11 cellular contexts compared by ENCODE assay signal in the genomic region with DNA sequence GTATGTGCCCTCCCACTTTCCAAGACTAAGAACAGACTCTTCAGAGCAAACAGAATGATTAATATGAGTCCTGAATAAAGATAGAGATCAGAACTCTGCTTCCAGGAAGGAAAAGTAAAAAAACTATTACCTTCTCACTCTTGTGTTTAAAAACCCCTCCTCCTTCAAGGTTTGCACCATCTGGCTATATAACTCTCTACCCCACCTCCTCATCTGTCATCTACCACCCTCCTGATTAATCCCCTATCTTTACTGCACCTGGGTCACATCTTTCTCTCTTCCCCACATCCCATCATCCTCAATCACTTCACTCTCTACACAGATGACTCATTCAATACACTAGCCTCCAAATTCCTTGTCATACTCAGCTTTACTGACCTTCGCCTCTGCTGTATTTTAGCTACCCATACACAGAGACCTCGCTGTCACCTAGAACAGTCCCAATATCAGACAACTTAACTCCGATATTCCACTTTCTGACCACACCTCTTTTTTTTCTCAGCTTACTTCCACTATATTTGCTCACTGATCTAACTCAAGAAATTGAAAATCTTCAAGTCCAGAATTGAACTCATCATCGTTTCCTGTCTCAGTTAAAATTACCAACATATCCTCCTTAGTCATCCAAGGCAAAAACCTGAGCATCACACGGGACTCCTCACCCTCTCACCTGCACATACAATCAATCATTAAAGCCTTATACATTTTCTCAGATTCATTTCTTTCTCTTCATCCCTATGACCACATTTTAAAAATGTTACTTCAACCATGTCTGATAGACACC. TPM values are rescaled to one million over a fixed set of nuclear protein-coding genes. Genes with fewer than 3 reads are reported as not detected.
DNase-seq lines count a peak whose midpoint lies in the region; ATAC-seq, FAIRE-seq and TF ChIP-seq lines count a peak whose summit lies in the region.
"Had no signal": no experiment of that assay in that cellular context is flagged by ENCODE, and none has a peak within 500 bp of the region (broad histone marks: within the 10 kb centered on the region; RNA-seq: fewer than 3 reads in every experiment).

No MANE protein-coding gene starts in this region.

- CTCF ChIA-PET in Panc1 (lab: Charles Lee), result no interaction called here

- H3K9me3 ChIP-seq in BLaER1 (no peaks in the 10 kb centered on the region), Panc1 (ENCODE audit: control insufficient read depth, insufficient read depth, low read depth, low read length) (no peaks in the 10 kb centered on the region)

- TF ChIP-seq POLR2A in GM12891 (IDR thresholded peaks at IDR 0.05; ENCODE audit: low read depth, low read length), result no peak

- no peak for DNase-seq in GM12891 (ENCODE audit: insufficient read length, low spot score)
- DNase-seq in Panc1 (ENCODE audit: low read depth, low spot score), result peak; percentile 56
- peak; percentile 41 for DNase-seq in epithelial cell of esophagus (ENCODE audit: low read depth)
- no peak for DNase-seq in dorsolateral prefrontal cortex
- no peak for DNase-seq in germinal center (ENCODE audit: low spot score)
- no peak for DNase-seq in NCI-H146 (lab: John Stamatoyannopoulos, UW)
- DNase-seq: activated T-cell treated with anti-CD3 and anti-CD28 coated beads, Interleukin-2, amount 50 U/mL, for 4 hours; CD8-positive, alpha-beta T cell; NCI-H1092 treated with DMSO at 0.1 percent for 48 hours had no signal

- H3K9ac ChIP-seq in BLaER1, result no peak overlapping the region

- H3K27me3 ChIP-seq in BLaER1, result no peaks in the 10 kb centered on the region
- H3K27me3 ChIP-seq in Panc1 (ENCODE audit: control insufficient read depth, insufficient read depth, low read length), result no peaks in the 10 kb centered on the region
- H3K27me3 ChIP-seq in dorsolateral prefrontal cortex, result no peaks in the 10 kb centered on the region

- H3K4me1 ChIP-seq in BLaER1, result peaks cover 54% of the 10 kb centered on the region
- H3K4me1 ChIP-seq in Panc1 (ENCODE audit: control insufficient read depth, insufficient read depth, low read length), result peaks cover 36% of the 10 kb centered on the region

- no peak for TF ChIP-seq CTCF in Panc1 (IDR thresholded peaks at IDR 0.05)
- TF ChIP-seq CTCF in epithelial cell of esophagus (IDR thresholded peaks at IDR 0.05; ENCODE audit: insufficient read depth, low read depth, low read length, missing control alignments), result no peak
- TF ChIP-seq CTCF in dorsolateral prefrontal cortex (IDR thresholded peaks at IDR 0.05 in 54 of 56, conservative IDR thresholded peaks at IDR 0.05 in 2 of 56; ENCODE audit: low read depth in 1 of 56, partially characterized antibody in 56 of 56), result no peak

- no peak for ATAC-seq in Panc1
- ATAC-seq in HG03135 (IDR thresholded peaks at IDR 0.05; ENCODE audit: unreplicated experiment), result no peak
- ATAC-seq: CD8-positive, alpha-beta T cell had no signal

- BruUV-seq in Panc1 (replicated peaks; lab: Mats Ljungman, UMichigan), result no TSS peak

- intact Hi-C loops in Panc1 (cut with micrococcal nuclease; ENCODE audit: unreplicated experiment) (no loop called here), dorsolateral prefrontal cortex (cut with DNase I) (no loop called here)

- POLR2A ChIA-PET in Panc1 (lab: Charles Lee), result no interaction called here

- peaks cover 67% of the 10 kb centered on the region for H4K20me1 ChIP-seq in BLaER1

- H3K4me3 ChIP-seq in BLaER1 (no peak overlapping the region), Panc1 (ENCODE audit: low read depth in 2 of 2, low read length in 2 of 2) (no peak overlapping the region), epithelial cell of esophagus (ENCODE audit: low read length) (no peak overlapping the region), dorsolateral prefrontal cortex (no peak overlapping the region)

- H3K27ac ChIP-seq in BLaER1 (peak overlapping the region; percentile 98; the same call in 1 of the 2 replicates), Panc1 (ENCODE audit: low read length) (peak overlapping the region; percentile 14), dorsolateral prefrontal cortex (no peak overlapping the region)

- in situ Hi-C loops in Panc1 (cut with HindIII; ENCODE audit: low pct_unique_long_range_greater_than_20kb, low sequenced_read_pairs), result no loop called here

- peak overlapping the region; percentile 80 for H3K4me2 ChIP-seq in BLaER1

- H3K36me3 ChIP-seq in BLaER1 (peaks cover 30% of the 10 kb centered on the region), Panc1 (ENCODE audit: control insufficient read depth, insufficient read depth, low read length) (no peaks in the 10 kb centered on the region)

- FAIRE-seq in GM12891 (lab: Jason Lieb, UNC), result peak; percentile 31

TF ChIP-seq in GM12891, 5 proteins besides CTCF, POLR2A, EP300 and RAD21:
- TF ChIP-seq POU2F2 (IDR thresholded peaks at IDR 0.05; ENCODE audit: low read depth, low read length), result no peak
- no peak for TF ChIP-seq SPI1 (IDR thresholded peaks at IDR 0.05; ENCODE audit: low read depth, low read length)
- TF ChIP-seq TAF1 (IDR thresholded peaks at IDR 0.05; ENCODE audit: low read depth, low read length), result no peak
- no peak for TF ChIP-seq POLR2AphosphoS5 (IDR thresholded peaks at IDR 0.05; ENCODE audit: low read depth, low read length)
- no peak for TF ChIP-seq PAX5 (IDR thresholded peaks at IDR 0.05; ENCODE audit: insufficient read depth, low read length, severe bottlenecking)

RNA-seq across cellular contexts. Expression of gene SCMH1, which starts 3.6 kb away (rescaled TPM):
- 14.3 TPM for polyA plus RNA-seq in GM12891 (2012; ENCODE audit: low read depth, missing spikeins)
- total RNA-seq in Panc1 (2021; ENCODE audit: unreplicated experiment), result 42.7 TPM
- polyA plus RNA-seq in Panc1 (2012; ENCODE audit: insufficient read length), result 42.2 TPM
- total RNA-seq in dorsolateral prefrontal cortex, result 10 to 100 TPM; 20.0 to 48.3 (median 33.2) TPM

Comparison
In these comparisons a context has a peak if more than half of its experiments do, and no peak if none do; other contexts are left out.
1. H3K27ac ChIP-seq: peak in BLaER1 (single experiment) and Panc1 (single experiment); none in dorsolateral prefrontal cortex (0 of 59).
2. DNase-seq: peak in Panc1 (single experiment) and epithelial cell of esophagus (single experiment); none in GM12891 (single experiment), dorsolateral prefrontal cortex (0 of 10), germinal center (single experiment) and NCI-H146 (single experiment).